In the genomic region with DNA sequence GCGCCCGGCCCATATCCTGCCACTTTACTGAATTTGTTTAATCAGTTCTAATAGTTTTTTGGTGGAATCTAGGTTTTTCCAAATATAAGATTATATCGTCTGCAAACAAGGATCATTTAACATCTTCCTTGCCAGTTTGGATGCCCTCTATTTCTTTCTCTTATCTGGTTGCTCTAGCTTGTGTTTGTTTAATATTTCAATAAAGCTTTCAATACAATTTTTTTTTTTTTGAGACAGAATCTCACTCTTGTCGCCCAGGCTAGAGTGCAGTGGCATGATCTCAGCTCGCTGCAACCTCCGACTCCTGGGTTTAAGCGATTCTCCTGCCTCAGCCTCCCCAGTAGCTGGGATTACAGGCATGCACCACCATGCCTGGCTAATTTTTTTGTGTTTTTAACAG, we compare ENCODE assay signal across 2 cellular contexts. TPM values are rescaled to one million over a fixed set of nuclear protein-coding genes. Genes with fewer than 3 reads are reported as not detected.
"Had no signal": no experiment of that assay in that cellular context is flagged by ENCODE, and none has a peak within 500 bp of the region (broad histone marks: within the 10 kb centered on the region; RNA-seq: fewer than 3 reads in every experiment).

No MANE protein-coding gene starts in this region.

RNA-seq across cellular contexts. Expression of gene MGAT3, which starts 43.6 kb away (rescaled TPM):
- total RNA-seq: dermis microvascular lymphatic vessel endothelial cell, endothelial cell of umbilical vein had no signal
- polyA plus RNA-seq: endothelial cell of umbilical vein had no signal
